ENCODE assay signal across 19 cellular contexts in genomic region chr1:223549740-223550139, GRCh38.
"Had no signal": no experiment of that assay in that cellular context is flagged by ENCODE, and none has a peak within 500 bp of the region (broad histone marks: within the 10 kb centered on the region; RNA-seq: fewer than 3 reads in every experiment).

No MANE protein-coding gene starts in this region.

- H3K4me1 ChIP-seq: thyroid gland had no signal

- H3K4me3 ChIP-seq: dorsolateral prefrontal cortex, hepatocyte, lower lobe of right lung, thyroid gland had no signal

- H2AFZ ChIP-seq: hepatocyte had no signal

- ATAC-seq: activated T-cell treated with anti-CD3 and anti-CD28 coated beads, Interleukin-2, amount 50 U/mL, for 4 hours; left cardiac atrium had no signal

- H3K27me3 ChIP-seq: brain microvascular endothelial cell, dorsolateral prefrontal cortex, hepatocyte, thyroid gland had no signal

- H3K9me3 ChIP-seq: lower lobe of right lung, thyroid gland had no signal

- DNase-seq: activated CD4-positive, alpha-beta T cell treated with anti-CD3 and anti-CD28 coated beads, Interleukin-2, amount 10 ng/mL, durations not matched to agents 7 days and 5 days; activated CD8-positive, alpha-beta memory T cell treated with anti-CD3 and anti-CD28 coated beads, Interleukin-2, amount 50 U/mL, for 4 hours; activated effector memory CD4-positive, alpha-beta T cell treated with Interleukin-2 at 50 U/mL for 16 hours; activated naive CD4-positive, alpha-beta T cell treated with anti-CD3 and anti-CD28 coated beads, Interleukin-2, amount 10 ng/mL, durations not matched to agents 7 days and 5 days; activated T-cell treated with anti-CD3 and anti-CD28 coated beads, Interleukin-2, amount 50 U/mL, for 4 hours; aorta; brain microvascular endothelial cell; central memory CD4-positive, alpha-beta T cell; dorsolateral prefrontal cortex; foreskin keratinocyte; left cardiac atrium; lower lobe of right lung; occipital lobe; posterior cingulate gyrus; retina; stimulated activated naive B cell treated with anti-CD40 and anti-IgM and Interleukin-4, amounts not matched to agents 10 μg/mL and 1 μg/mL and 100 μg/mL, for 72 hours; thyroid gland had no signal

- H3K27ac ChIP-seq: brain microvascular endothelial cell, dorsolateral prefrontal cortex, epithelial cell of prostate, foreskin keratinocyte, hepatocyte, lower lobe of right lung, thyroid gland had no signal

- H3K79me2 ChIP-seq: hepatocyte had no signal

- H3K36me3 ChIP-seq: brain microvascular endothelial cell, lower lobe of right lung, thyroid gland had no signal

- H3K4me2 ChIP-seq: hepatocyte had no signal
